ENCODE assay signal across 8 cellular contexts in the genomic region with DNA sequence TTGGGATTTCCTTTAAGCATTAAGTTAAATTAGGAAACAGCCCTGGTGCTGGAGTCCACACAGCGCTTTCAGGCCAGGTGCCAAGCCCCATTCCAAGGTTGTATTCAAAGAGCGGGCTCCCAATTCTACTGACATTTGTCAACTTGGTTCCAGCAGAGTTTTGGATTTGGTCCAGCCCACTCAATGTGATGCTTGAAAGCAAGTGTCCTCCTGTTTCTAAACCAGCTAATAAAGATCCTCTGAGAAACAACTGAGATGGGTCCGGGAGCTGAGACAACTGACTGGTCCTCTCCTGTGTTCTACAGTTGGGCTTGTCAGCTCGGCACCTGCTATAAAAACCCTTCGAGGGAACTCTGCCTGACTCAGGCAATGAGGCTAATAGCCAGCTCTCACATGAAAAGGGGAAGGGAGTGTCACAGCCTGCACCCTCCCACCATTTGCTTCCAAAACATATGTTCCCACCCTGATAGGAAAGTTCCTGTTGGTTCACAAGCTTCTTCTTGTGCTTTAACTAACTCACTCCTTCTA. TPM values are rescaled to one million over a fixed set of nuclear protein-coding genes. Genes with fewer than 3 reads are reported as not detected.
DNase-seq lines count a peak whose midpoint lies in the region; ATAC-seq and TF ChIP-seq lines count a peak whose summit lies in the region.

No MANE protein-coding gene starts in this region.

- no peak overlapping the region for H2BK5ac ChIP-seq in H9 (ENCODE audit: insufficient read length, low read length)

- H3K4me1 Mint-ChIP-seq in H9, result peaks cover 0 to 2% of the 10 kb centered on the region in 2 experiments; a peak in 1 of 4 replicates

- H3K27me3 ChIP-seq in H9 (ENCODE audit: insufficient read depth, low read length) (no peaks in the 10 kb centered on the region), ovary (no peaks in the 10 kb centered on the region)

- no peak overlapping the region for H4K91ac ChIP-seq in H9 (ENCODE audit: insufficient read length, low read depth, low read length)

- TF ChIP-seq POLR2A in ovary (IDR thresholded peaks at IDR 0.05), result no peak

- no peak overlapping the region for H4K5ac ChIP-seq in H9 (ENCODE audit: insufficient read length, low read depth, low read length)

- no peak overlapping the region for H2BK20ac ChIP-seq in H9 (ENCODE audit: low read depth, low read length, poor library complexity, severe bottlenecking)

- no peak overlapping the region for H3K27ac Mint-ChIP-seq in H9

- no peak overlapping the region for H3K14ac ChIP-seq in H9 (ENCODE audit: insufficient read depth, low read length)

- no peaks in the 10 kb centered on the region for H3K36me3 Mint-ChIP-seq in H9 (ENCODE audit: insufficient read depth in 1 of 3, low read depth in 3 of 3)

- no peak overlapping the region for H3K4me3 Mint-ChIP-seq in H9

- DNase-seq in H9, result peak; percentile 21
- peak; percentile 57 for DNase-seq in NCI-H226
- peak; percentile 61 for DNase-seq in cerebellum (ENCODE audit: low spot score)
- DNase-seq in ovary, result peak; percentile 43 to 60 (median 50)
- DNase-seq in GOT3 (lab: John Stamatoyannopoulos, UW), result no peak
- DNase-seq in HT-29 (ENCODE audit: low spot score), result no peak
- DNase-seq in NCI-H1436 (lab: John Stamatoyannopoulos, UW), result no peak

- no peak overlapping the region for H3K4ac ChIP-seq in H9 (ENCODE audit: low read depth, low read length)

- no peaks in the 10 kb centered on the region for H3K9me3 Mint-ChIP-seq in H9

- H2AFZ ChIP-seq in H9 (ENCODE audit: low read length), result no peak overlapping the region

- H3K4me2 ChIP-seq in H9 (ENCODE audit: insufficient read depth, insufficient read length, low read length), result no peak overlapping the region

- no peaks in the 10 kb centered on the region for H3K79me1 ChIP-seq in H9 (ENCODE audit: insufficient read depth, low read depth, low read length, poor library complexity, severe bottlenecking)

- H3K79me2 ChIP-seq in H9 (ENCODE audit: insufficient read depth, low read length), result no peaks in the 10 kb centered on the region

- H3K4me1 ChIP-seq in H9 (ENCODE audit: insufficient read depth, low read length) (no peaks in the 10 kb centered on the region), ovary (ENCODE audit: insufficient read depth) (peaks cover 13% of the 10 kb centered on the region)

- no peak overlapping the region for H3K9ac ChIP-seq in H9 (ENCODE audit: extremely low read depth, insufficient read length, low read length)

- H2BK120ac ChIP-seq in H9 (ENCODE audit: low read depth, low read length, poor library complexity, severe bottlenecking), result no peak overlapping the region

- no peak overlapping the region for H2BK12ac ChIP-seq in H9 (ENCODE audit: insufficient read length, low read depth, low read length)

- H4K8ac ChIP-seq in H9 (replicated peaks; ENCODE audit: insufficient read length, low read depth, low read length), result no peak overlapping the region

- H3K18ac ChIP-seq in H9 (ENCODE audit: insufficient read length, low read depth, low read length), result no peak overlapping the region

- TF ChIP-seq EP300 in ovary (IDR thresholded peaks at IDR 0.05), result no peak

- TF ChIP-seq CTCF in H9 (conservative IDR thresholded peaks at IDR 0.05), result no peak
- TF ChIP-seq CTCF in ovary (IDR thresholded peaks at IDR 0.05), result no peak

- H3K56ac ChIP-seq in H9 (ENCODE audit: insufficient read length, low read depth, low read length), result no peak overlapping the region

- intact Hi-C loops in ovary (cut with DNase I), result no loop called here

- no peak overlapping the region for H3K4me3 ChIP-seq in ovary

- H3K27ac ChIP-seq in H9 (ENCODE audit: insufficient read length, low read depth, low read length), result no peak overlapping the region
- no peak overlapping the region for H3K27ac ChIP-seq in ovary

- no peak overlapping the region for H2AK5ac ChIP-seq in H9 (ENCODE audit: insufficient read length, low read length)

- H3T11ph ChIP-seq in H9 (ENCODE audit: low read length), result no peak overlapping the region

- no peak overlapping the region for H3K23ac ChIP-seq in H9 (ENCODE audit: insufficient read length, low read depth, low read length)

- H3K9me3 ChIP-seq in H9 (ENCODE audit: control insufficient read depth, low read depth, low read length) (no peaks in the 10 kb centered on the region), ovary (no peaks in the 10 kb centered on the region)

- H2BK15ac ChIP-seq in H9 (ENCODE audit: low read depth, low read length), result no peak overlapping the region

- no peak for ATAC-seq in GM18502 (IDR thresholded peaks at IDR 0.05; ENCODE audit: poor library complexity, unreplicated experiment)

- no peaks in the 10 kb centered on the region for H4K20me1 ChIP-seq in H9 (ENCODE audit: control insufficient read depth, insufficient read depth, insufficient read length)

- no peaks in the 10 kb centered on the region for H3K27me3 Mint-ChIP-seq in H9 (ENCODE audit: low read depth)

- no peaks in the 10 kb centered on the region for H3K36me3 ChIP-seq in ovary

- WGBS in H9 (ENCODE audit: extremely low coverage, insufficient read length, low lambda C conversion rate), result no CpG with 5 or more reads among the region's 5 CpGs
- 8 to 17% (median 13%) methylated on average over 5 of the region's 5 CpGs for WGBS in ovary, 3 donors

- no peaks in the 10 kb centered on the region for H3K23me2 ChIP-seq in H9 (ENCODE audit: insufficient read length, low read depth, low read length, poor library complexity, severe bottlenecking)

RNA-seq across cellular contexts. Expression of a gene that starts 11.4 kb away (rescaled TPM):
- total RNA-seq in H9 (2021), result 4.4 and 5.0 TPM in 2 replicates
- total RNA-seq in cerebellum, result 8.7 TPM
- 10 to 100 TPM; 19.6 to 73.4 (median 34.8) TPM for total RNA-seq in ovary
- polyA plus RNA-seq in ovary, result 10 to 100 TPM in 1 of 2 donors, 1 to 10 TPM in 1; 8.1 to 12.9 TPM
- 6.9 and 7.3 TPM in 2 replicates for total RNA-seq in HT-29 (2014; rRNA removed; shearing (Covaris generic))

Comparison
In these comparisons a context has a peak if more than half of its experiments do, and no peak if none do; other contexts are left out.
1. DNase-seq: peak in H9 (single experiment), NCI-H226 (single experiment), cerebellum (single experiment) and ovary (5 of 5); none in GOT3 (single experiment), HT-29 (single experiment) and NCI-H1436 (single experiment).